11 cellular contexts compared by ENCODE assay signal in genomic region chr13:20942938-20943518, GRCh38. TPM values are rescaled to one million over a fixed set of nuclear protein-coding genes. Genes with fewer than 3 reads are reported as not detected.
A peak's percentile ranks its signal among the peaks of the same experiment; 100 is the strongest.
DNase-seq lines count a peak whose midpoint lies in the region; ATAC-seq, FAIRE-seq and TF ChIP-seq lines count a peak whose summit lies in the region.
"Had no signal": no experiment of that assay in that cellular context is flagged by ENCODE, and none has a peak within 500 bp of the region (broad histone marks: within the 10 kb centered on the region; RNA-seq: fewer than 3 reads in every experiment).

No MANE protein-coding gene starts in this region.

- TF ChIP-seq CTCF in HepG2 (CRISPR knock-in tag; IDR thresholded peaks at IDR 0.05) (no peak), right lobe of liver (IDR thresholded peaks at IDR 0.05) (no peak), esophagus muscularis mucosa (IDR thresholded peaks at IDR 0.05) (no peak), osteocyte (IDR thresholded peaks at IDR 0.05) (no peak), vagina (IDR thresholded peaks at IDR 0.05) (no peak)

- H3K9ac ChIP-seq in HepG2 (ENCODE audit: insufficient read depth, low read depth, low read length): no peak overlapping the region; the same call in 1 of the 2 replicates

- CTCF ChIA-PET in HepG2 (lab: Yijun Ruan, JAX; ENCODE audit: low intra/inter-chr PET ratio, low total read pairs): interaction anchor here (1.2 to 1.3 kb wide), 2 partner anchors 168 to 238 kb away, joined by 3 to 8 read pairs; no protein-coding TSS in a partner anchor

- no peaks in the 10 kb centered on the region for H4K20me1 ChIP-seq in HepG2 (ENCODE audit: insufficient read depth, low read length)

- FAIRE-seq in HepG2 (lab: Jason Lieb, UNC): no peak

- peaks cover 7% of the 10 kb centered on the region for H3K27me3 Mint-ChIP-seq in osteocyte (ENCODE audit: unreplicated experiment)

- H3K27ac ChIP-seq in HepG2 (ENCODE audit: extremely low read length, insufficient read depth, low read length) (no peak overlapping the region), right lobe of liver (no peak overlapping the region), esophagus muscularis mucosa (replicated peaks in 1 of 4) (peak overlapping the region; percentile 66 to 75 (median 70)), vagina (peak overlapping the region; percentile 61)

- peak overlapping the region; percentile 92 for H2AFZ ChIP-seq in HepG2 (ENCODE audit: low read length)

- no peak overlapping the region for H3K4me3 Mint-ChIP-seq in osteocyte (ENCODE audit: unreplicated experiment)
- H3K4me3 Mint-ChIP-seq: activated CD4-positive, alpha-beta memory T cell treated with anti-CD3 and anti-CD28 coated beads for 36 hours; activated naive CD4-positive, alpha-beta T cell treated with anti-CD3 and anti-CD28 coated beads, Interleukin-2, amount 50 U/mL, for 24 hours had no signal

- H3K27me3 ChIP-seq in HepG2 (ENCODE audit: control insufficient read depth in 1 of 2, insufficient read depth in 2 of 2, low read length in 2 of 2) (peaks cover 0 to 13% of the 10 kb centered on the region in 2 experiments; a peak in 1 of 5 replicates), right lobe of liver (no peaks in the 10 kb centered on the region), esophagus muscularis mucosa (peaks cover 0 to 11% (median 0%) of the 10 kb centered on the region in 4 donors), vagina (no peaks in the 10 kb centered on the region)

- H3K9me3 ChIP-seq in HepG2 (ENCODE audit: low read length): no peaks in the 10 kb centered on the region
- H3K9me3 ChIP-seq in right lobe of liver: no peaks in the 10 kb centered on the region
- no peaks in the 10 kb centered on the region for H3K9me3 ChIP-seq in esophagus muscularis mucosa
- H3K9me3 ChIP-seq in vagina: no peaks in the 10 kb centered on the region
- H3K9me3 ChIP-seq: upper lobe of left lung had no signal

- H3K4me3 ChIP-seq in HepG2 (replicated peaks in 1 of 3; ENCODE audit: insufficient read depth in 1 of 3, low read depth in 2 of 3, low read length in 3 of 3): peak overlapping the region in 2 of 3 experiments; percentile 57 to 61
- H3K4me3 ChIP-seq in right lobe of liver: no peak overlapping the region
- H3K4me3 ChIP-seq in esophagus muscularis mucosa: peak overlapping the region in 3 of 4 donors; percentile 10 to 18 (median 13)
- H3K4me3 ChIP-seq in vagina: peak overlapping the region; percentile 1 to 16
- H3K4me3 ChIP-seq: upper lobe of left lung had no signal

- H3K36me3 ChIP-seq in HepG2 (replicated peaks in 1 of 2; ENCODE audit: control insufficient read depth in 1 of 2, insufficient read depth in 2 of 2, low read length in 2 of 2) (no peaks in the 10 kb centered on the region), right lobe of liver (no peaks in the 10 kb centered on the region), esophagus muscularis mucosa (no peaks in the 10 kb centered on the region), vagina (no peaks in the 10 kb centered on the region)
- H3K36me3 ChIP-seq: upper lobe of left lung had no signal

- H3K79me2 ChIP-seq in HepG2 (ENCODE audit: insufficient read depth, low read length): no peaks in the 10 kb centered on the region

- H3K36me3 Mint-ChIP-seq in osteocyte (ENCODE audit: unreplicated experiment): no peaks in the 10 kb centered on the region
- H3K36me3 Mint-ChIP-seq: activated CD4-positive, alpha-beta memory T cell treated with anti-CD3 and anti-CD28 coated beads for 36 hours; activated naive CD4-positive, alpha-beta T cell treated with anti-CD3 and anti-CD28 coated beads, Interleukin-2, amount 50 U/mL, for 24 hours had no signal

- WGBS in HepG2 (ENCODE audit: low lambda C conversion rate): 9% methylated on average over 21 of the region's 21 CpGs
- WGBS in right lobe of liver (ENCODE audit: insufficient coverage, low coverage, low lambda C conversion rate, missing lambda C conversion rate): 64% methylated on average over 20 of the region's 21 CpGs
- WGBS in esophagus muscularis mucosa: 67% methylated on average over 21 of the region's 21 CpGs

- intact Hi-C loops in HepG2 (cut with micrococcal nuclease; ENCODE audit: unreplicated experiment): loop anchor here (1.0 to 5.0 kb wide), 4 partner anchors 79 to 354 kb away; no protein-coding TSS in a partner anchor
- intact Hi-C loops in right lobe of liver (cut with DNase I): loop anchor here in 1 of 2 donors (10.0 kb wide), 1 partner anchor 192 kb away; no protein-coding TSS in a partner anchor
- intact Hi-C loops in esophagus muscularis mucosa (cut with DNase I): loop anchor here (2.0 to 5.0 kb wide), 4 partner anchors 124 to 536 kb away; partner anchors contain the start of genes MRPL57 and SKA3
- intact Hi-C loops in vagina (cut with DNase I): loop anchor here (5.0 to 10.0 kb wide), 2 partner anchors 132 to 189 kb away; no protein-coding TSS in a partner anchor

- TF ChIP-seq RAD21 in HepG2 (CRISPR knock-in tag; IDR thresholded peaks at IDR 0.05): no peak

- H3K4me1 ChIP-seq in HepG2 (ENCODE audit: insufficient read depth, low read length): peaks cover 40% of the 10 kb centered on the region
- H3K4me1 ChIP-seq in right lobe of liver: peaks cover 0 to 6% (median 0%) of the 10 kb centered on the region in 4 donors
- H3K4me1 ChIP-seq in esophagus muscularis mucosa: peaks cover 8 to 24% (median 20%) of the 10 kb centered on the region in 4 donors
- H3K4me1 ChIP-seq in vagina: peaks cover 12% of the 10 kb centered on the region

- H3K4me2 ChIP-seq in HepG2 (ENCODE audit: low read depth, low read length): peak overlapping the region; percentile 94

- no peaks in the 10 kb centered on the region for H3K9me3 Mint-ChIP-seq in osteocyte (ENCODE audit: unreplicated experiment)
- H3K9me3 Mint-ChIP-seq: activated CD4-positive, alpha-beta memory T cell treated with anti-CD3 and anti-CD28 coated beads for 36 hours; activated naive CD4-positive, alpha-beta T cell treated with anti-CD3 and anti-CD28 coated beads, Interleukin-2, amount 50 U/mL, for 24 hours had no signal

- H3K27ac Mint-ChIP-seq in osteocyte (ENCODE audit: unreplicated experiment): peak overlapping the region; percentile 74
- H3K27ac Mint-ChIP-seq: activated CD4-positive, alpha-beta memory T cell treated with anti-CD3 and anti-CD28 coated beads for 36 hours had no signal

- H3K4me1 Mint-ChIP-seq in osteocyte (ENCODE audit: unreplicated experiment): peaks cover 13% of the 10 kb centered on the region

- TF ChIP-seq EP300 in HepG2 (IDR thresholded peaks at IDR 0.05; ENCODE audit: low read depth in 2 of 2, low read length in 2 of 2) (no peak), HepG2 (CRISPR knock-in tag; IDR thresholded peaks at IDR 0.05; ENCODE audit: borderline replicate concordance) (no peak), esophagus muscularis mucosa (IDR thresholded peaks at IDR 0.05) (no peak)

- TF ChIP-seq POLR2A in HepG2 (IDR thresholded peaks at IDR 0.05; ENCODE audit: insufficient read depth in 1 of 2, low read depth in 2 of 2, low read length in 2 of 2) (no peak), right lobe of liver (IDR thresholded peaks at IDR 0.05) (no peak), esophagus muscularis mucosa (IDR thresholded peaks at IDR 0.05; ENCODE audit: low read depth) (no peak), vagina (IDR thresholded peaks at IDR 0.05) (no peak)

- BruUV-seq in HepG2 (replicated peaks; lab: Mats Ljungman, UMichigan): no TSS peak

- DNase-seq in HepG2 (ENCODE audit: low spot score) (no peak), right lobe of liver (no peak), esophagus muscularis mucosa (ENCODE audit: extremely low spot score) (no peak), osteocyte (ENCODE audit: extremely low spot score, unreplicated experiment) (no peak), vagina (ENCODE audit: extremely low spot score in 2 of 2) (no peak)
- DNase-seq in activated CD8-positive, alpha-beta memory T cell treated with anti-CD3 and anti-CD28 coated beads for 24 hours: no peak

- ATAC-seq in HepG2 (peak; percentile 62), right lobe of liver (no peak), GM18868 (IDR thresholded peaks at IDR 0.05; ENCODE audit: unreplicated experiment) (no peak), GM21423 (IDR thresholded peaks at IDR 0.05; ENCODE audit: unreplicated experiment) (no peak)

- POLR2A ChIA-PET in HepG2 (lab: Yijun Ruan, JAX): interaction anchor here (1.2 to 1.7 kb wide), 3 partner anchors 10 to 235 kb away, joined by 6 to 8 read pairs (median 7); no protein-coding TSS in a partner anchor

- in situ Hi-C loops in HepG2 (cut with HindIII; ENCODE audit: extremely low pct_ligation_motif_present, low pct_unique_long_range_greater_than_20kb): loop anchor here (10.0 kb wide), 1 partner anchor 232 kb away; the partner anchor contains the start of genes MRPL57 and SKA3

TF ChIP-seq in HepG2, 621 proteins besides CTCF, POLR2A, EP300 and RAD21 (continues in another document):
- no peak for TF ChIP-seq CREBL2 (CRISPR knock-in tag; IDR thresholded peaks at IDR 0.05; ENCODE audit: borderline replicate concordance)

RNA-seq across cellular contexts. Expression of gene XPO4, which starts 40.5 kb away (rescaled TPM):
- total RNA-seq in HepG2 (2016; rRNA removed; fragmentation: Illumina TruSeq; extraction: Trizol) (24.8 and 41.5 TPM in 2 replicates), right lobe of liver (1 to 10 TPM; 4.4 to 9.9 (median 7.2) TPM), esophagus muscularis mucosa (10 to 100 TPM; 12.6 to 17.3 (median 15.2) TPM), osteocyte (13.9 and 15.3 TPM in 2 replicates), vagina (17.7 TPM)
- total RNA-seq in HepG2 (2016; cell fraction: cytosol; rRNA removed; fragmentation: Illumina TruSeq; extraction: Trizol; ENCODE audit: low read depth): 8.7 TPM in 2 replicates
- total RNA-seq in HepG2 (2016; cell fraction: insoluble cytoplasmic fraction; rRNA removed; fragmentation: Illumina TruSeq; extraction: Trizol): 24.4 and 40.6 TPM in 2 replicates
- total RNA-seq in HepG2 (2016; cell fraction: membrane; rRNA removed; fragmentation: Illumina TruSeq; extraction: Trizol): 17.5 and 20.5 TPM in 2 replicates
- 36.7 and 39.7 TPM in 2 replicates for total RNA-seq in HepG2 (2016; cell fraction: nucleus; rRNA removed; fragmentation: Illumina TruSeq; extraction: Trizol)
- polyA plus RNA-seq in HepG2 (2011; rRNA removed): 7.0 and 8.4 TPM in 2 replicates
- 3.0 and 4.8 TPM in 2 replicates for polyA plus RNA-seq in HepG2 (2011; cell fraction: cytosol; rRNA removed)
- polyA plus RNA-seq in HepG2 (2011; cell fraction: nucleus; rRNA removed): 7.7 and 8.5 TPM in 2 replicates
- 7.8 and 8.5 TPM in 2 replicates for polyA plus RNA-seq in HepG2 (2012)
- 1.9 and 2.1 TPM in 2 replicates for polyA plus RNA-seq in HepG2 (2016; cell fraction: cytosol; fragmentation: Illumina TruSeq; extraction: Trizol; ENCODE audit: low read depth)
- 17.3 and 18.6 TPM in 2 replicates for polyA plus RNA-seq in HepG2 (2016; cell fraction: insoluble cytoplasmic fraction; fragmentation: Illumina TruSeq; extraction: Trizol; ENCODE audit: low read depth)
- 4.7 and 5.9 TPM in 2 replicates for polyA plus RNA-seq in HepG2 (2016; cell fraction: membrane; fragmentation: Illumina TruSeq; extraction: Trizol; ENCODE audit: low read depth)
- polyA plus RNA-seq in HepG2 (2016; cell fraction: nucleus; fragmentation: Illumina TruSeq; extraction: Trizol; ENCODE audit: insufficient read depth, low read depth): 21.7 and 22.1 TPM in 2 replicates
- polyA minus RNA-seq in HepG2 (2011; rRNA and poly(A)+ RNA removed; ENCODE audit: low replicate concordance): 9.7 and 16.9 TPM in 2 replicates
- 14.7 and 15.0 TPM in 2 replicates for polyA minus RNA-seq in HepG2 (2011; cell fraction: cytosol; rRNA and poly(A)+ RNA removed)
- polyA minus RNA-seq in HepG2 (2011; cell fraction: nucleus; rRNA and poly(A)+ RNA removed): 33.3 and 38.0 TPM in 2 replicates

Comparison
In these comparisons a context has a peak if more than half of its experiments do, and no peak if none do; other contexts are left out.
1. H3K4me3 ChIP-seq: peak in HepG2 (2 of 3), esophagus muscularis mucosa (3 of 4) and vagina (2 of 2); none in right lobe of liver (0 of 3).
2. H3K27ac ChIP-seq: peak in esophagus muscularis mucosa (4 of 4) and vagina (single experiment); none in HepG2 (single experiment) and right lobe of liver (0 of 3).